11 cellular contexts compared by ENCODE assay signal in genomic region chr21:36542312-36543101, GRCh38.
DNase-seq lines count a peak whose midpoint lies in the region; ATAC-seq and TF ChIP-seq lines count a peak whose summit lies in the region.
"Had no signal": no experiment of that assay in that cellular context is flagged by ENCODE, and none has a peak within 500 bp of the region (broad histone marks: within the 10 kb centered on the region; RNA-seq: fewer than 3 reads in every experiment).

No MANE protein-coding gene starts in this region.

- CTCF ChIA-PET in T-cell (lab: Charles Lee) = no interaction called here

- no peak overlapping the region for H2AFZ ChIP-seq in hepatocyte

- DNase-seq in GM13977 (ENCODE audit: low spot score) (peak; percentile 78), hepatocyte (ENCODE audit: low spot score) (peak; percentile 23), left lobe of liver (ENCODE audit: low spot score) (no peak), GM03348 (ENCODE audit: low spot score) (no peak), cerebellar nuclear complex (lab: John Stamatoyannopoulos, UW) (no peak), T-cell (no peak)
- DNase-seq: activated naive CD8-positive, alpha-beta T cell treated with anti-CD3 and anti-CD28 coated beads, Interleukin-2, amount 10 ng/mL, durations not matched to agents 7 days and 5 days; NCI-H524 treated with DMSO at 0.1 percent for 48 hours; stimulated activated CD4-positive, alpha-beta T cell treated with anti-CD3 and anti-CD28 coated beads, Interleukin-4, amount 100 ng/mL, for 1 hour had no signal

- no peaks in the 10 kb centered on the region for H3K79me2 ChIP-seq in hepatocyte

- POLR2A ChIA-PET in T-cell (lab: Charles Lee) = no interaction called here

- no peaks in the 10 kb centered on the region for H3K9me3 ChIP-seq in hepatocyte (ENCODE audit: low read depth)

- H3K9me3 Mint-ChIP-seq in T-cell = no peaks in the 10 kb centered on the region
- H3K9me3 Mint-ChIP-seq: activated naive CD8-positive, alpha-beta T cell treated with anti-CD3 and anti-CD28 coated beads, Interleukin-2, amount 10 ng/mL, durations not matched to agents 7 days and 5 days had no signal

- H3K4me3 Mint-ChIP-seq in T-cell = no peak overlapping the region
- H3K4me3 Mint-ChIP-seq: activated naive CD8-positive, alpha-beta T cell treated with anti-CD3 and anti-CD28 coated beads, Interleukin-2, amount 10 ng/mL, durations not matched to agents 7 days and 5 days had no signal

- H3K4me1 ChIP-seq in hepatocyte (ENCODE audit: insufficient read depth) = no peaks in the 10 kb centered on the region

- no peak overlapping the region for H3K27ac ChIP-seq in hepatocyte

- ATAC-seq in GM21367 (IDR thresholded peaks at IDR 0.05; ENCODE audit: unreplicated experiment) (peak; percentile 61), HG03432 (IDR thresholded peaks at IDR 0.05; ENCODE audit: unreplicated experiment) (peak; percentile 68), left lobe of liver (no peak), T-cell (replicated peaks in 1 of 4) (no peak)

- in situ Hi-C loops in GM13977 (cut with MboI; ENCODE audit: low pct_unique_long_range_greater_than_20kb, low sequenced_read_pairs, unreplicated experiment) = no loop called here

- peaks cover 42% of the 10 kb centered on the region for H3K27me3 ChIP-seq in hepatocyte

- peak; percentile 37 for TF ChIP-seq CTCF in GM13977 (IDR thresholded peaks at IDR 0.05; ENCODE audit: extremely low read depth, insufficient read depth, missing control alignments)
- TF ChIP-seq CTCF in hepatocyte (IDR thresholded peaks at IDR 0.05; ENCODE audit: poor library complexity) = no peak

- H3K9me2 ChIP-seq in hepatocyte (replicated peaks; ENCODE audit: insufficient read depth) = no peaks in the 10 kb centered on the region

- H3K27ac Mint-ChIP-seq in T-cell = no peak overlapping the region
- H3K27ac Mint-ChIP-seq: activated naive CD8-positive, alpha-beta T cell treated with anti-CD3 and anti-CD28 coated beads, Interleukin-2, amount 10 ng/mL, durations not matched to agents 7 days and 5 days had no signal

- no peaks in the 10 kb centered on the region for H3K36me3 Mint-ChIP-seq in T-cell
- H3K36me3 Mint-ChIP-seq: activated naive CD8-positive, alpha-beta T cell treated with anti-CD3 and anti-CD28 coated beads, Interleukin-2, amount 10 ng/mL, durations not matched to agents 7 days and 5 days had no signal

- H3K36me3 ChIP-seq in hepatocyte (replicated peaks; ENCODE audit: insufficient read depth, low read depth) = no peaks in the 10 kb centered on the region

- H3K4me2 ChIP-seq in hepatocyte = peak overlapping the region; percentile 46

- H3K27me3 Mint-ChIP-seq in T-cell = peaks cover 21 to 23% of the 10 kb centered on the region in 2 donors

- H3K4me3 ChIP-seq in hepatocyte = no peak overlapping the region

- 21% methylated on average over 26 of the region's 34 CpGs for WGBS in hepatocyte (ENCODE audit: low lambda C conversion rate, missing lambda C conversion rate)

- H3K4me1 Mint-ChIP-seq in T-cell = no peaks in the 10 kb centered on the region
- H3K4me1 Mint-ChIP-seq: activated naive CD8-positive, alpha-beta T cell treated with anti-CD3 and anti-CD28 coated beads, Interleukin-2, amount 10 ng/mL, durations not matched to agents 7 days and 5 days had no signal

- no peaks in the 10 kb centered on the region for H4K20me1 ChIP-seq in hepatocyte (ENCODE audit: insufficient read depth, poor library complexity, severe bottlenecking)

Comparison
In these comparisons a context has a peak if more than half of its experiments do, and no peak if none do; other contexts are left out.
1. DNase-seq: peak in GM13977 (single experiment) and hepatocyte (single experiment); none in left lobe of liver (single experiment), GM03348 (single experiment), cerebellar nuclear complex (0 of 2) and T-cell (0 of 34).
2. ATAC-seq: peak in GM21367 (single experiment) and HG03432 (single experiment); none in left lobe of liver (single experiment) and T-cell (0 of 4).